32 cellular contexts compared by ENCODE assay signal in genomic region chr7:34734786-34735185, GRCh38.
DNase-seq lines count a peak whose midpoint lies in the region; ATAC-seq, FAIRE-seq and TF ChIP-seq lines count a peak whose summit lies in the region.
"Had no signal": no experiment of that assay in that cellular context is flagged by ENCODE, and none has a peak within 500 bp of the region (broad histone marks: within the 10 kb centered on the region; RNA-seq: fewer than 3 reads in every experiment).

No MANE protein-coding gene starts in this region.

- no peaks in the 10 kb centered on the region for H3K9me3 ChIP-seq in H1 (ENCODE audit: insufficient read depth in 2 of 2, low read depth in 1 of 2, low read length in 1 of 2)
- H3K9me3 ChIP-seq: heart right ventricle, sigmoid colon, thyroid gland had no signal

- H4K91ac ChIP-seq in H1 (replicated peaks; ENCODE audit: insufficient read length, low read length), result no peak overlapping the region

- no peak for TF ChIP-seq EP300 in H1 (IDR thresholded peaks at IDR 0.05; ENCODE audit: borderline replicate concordance in 1 of 2, low read depth in 2 of 2, low read length in 2 of 2)

- WGBS in H1 (ENCODE audit: extremely low coverage in 1 of 2, insufficient coverage in 1 of 2, insufficient read length in 1 of 2, insufficient replicate concordance in 2 of 2, low coverage in 1 of 2, low lambda C conversion rate in 2 of 2, missing lambda C conversion rate in 1 of 2), 2 experiments, result 86% methylated on average over 1 of the region's 1 CpG; no CpG with 5 or more reads in 1 of the 2 experiments

- no peaks in the 10 kb centered on the region for H3K79me2 ChIP-seq in H1 (ENCODE audit: control insufficient read depth in 1 of 2, insufficient read depth in 2 of 2, low read length in 2 of 2)

- H2AK5ac ChIP-seq in H1 (ENCODE audit: low read depth, low read length), result no peak overlapping the region

- CTCF ChIA-PET in H1 (lab: Charles Lee; ENCODE audit: partially characterized antibody), result interaction anchor here (0.9 kb wide), 1 partner anchor 13 kb away, joined by 5 read pairs; no protein-coding TSS in a partner anchor

- no peaks in the 10 kb centered on the region for H3K27me3 ChIP-seq in H1 (replicated peaks in 1 of 4; ENCODE audit: control insufficient read depth in 3 of 4, extremely low read depth in 1 of 4, insufficient read depth in 3 of 4, low read length in 3 of 4)
- H3K27me3 ChIP-seq: dorsolateral prefrontal cortex, heart right ventricle, sigmoid colon, thyroid gland had no signal

- no peaks in the 10 kb centered on the region for H3K36me3 ChIP-seq in H1 (ENCODE audit: control insufficient read depth in 2 of 4, insufficient read depth in 4 of 4, low read length in 3 of 4)
- H3K36me3 ChIP-seq: heart right ventricle, sigmoid colon, thyroid gland had no signal

- no peak overlapping the region for H3K4ac ChIP-seq in H1 (replicated peaks; ENCODE audit: insufficient read length, low read depth, low read length)

- DNase-seq in NAMALWA (ENCODE audit: low spot score), result peak; percentile 9
- DNase-seq in H1 (ENCODE audit: low read depth in 1 of 2, low spot score in 2 of 2), result no peak
- no peak for DNase-seq in AML-193 (lab: John Stamatoyannopoulos, UW)
- DNase-seq in activated gamma-delta T cell treated with Interleukin-2 at 50 U/mL for 16 hours, result no peak
- no peak for DNase-seq in putamen (ENCODE audit: low spot score)
- DNase-seq in DMS 273 treated with DMSO at 0.1 percent for 48 hours (lab: John Stamatoyannopoulos, UW), result no peak
- DNase-seq: activated CD4-positive, alpha-beta T cell treated with anti-CD3 and anti-CD28 coated beads for 36 hours; activated CD8-positive, alpha-beta memory T cell treated with anti-CD3 and anti-CD28 coated beads, Interleukin-2, amount 50 U/mL, for 48 hours; activated CD8-positive, alpha-beta T cell treated with anti-CD3 and anti-CD28 coated beads for 36 hours; activated naive CD4-positive, alpha-beta T cell treated with anti-CD3 and anti-CD28 coated beads, Interleukin-2, amount 50 U/mL, for 16 hours; CD4-positive, alpha-beta T cell; cerebellar nuclear complex; dorsolateral prefrontal cortex; heart right ventricle; IMR-90; kidney; left ventricle myocardium superior; mesendoderm; NCI-H1417; NCI-H2029 treated with DMSO at 0.1 percent for 48 hours; NCI-H526; SHP77 treated with DMSO at 0.1 percent for 48 hours; sigmoid colon; stimulated activated CD4-positive, alpha-beta T cell treated with anti-CD3 and anti-CD28 coated beads, Interleukin-12 subunit alpha, Interleukin-12 subunit beta, amount 100 ng/mL, for 4 hours; stimulated activated CD4-positive, alpha-beta T cell treated with anti-CD3 and anti-CD28 coated beads, Interleukin-2, amount 100 ng/mL, for 48 hours; thyroid gland had no signal

- no peak overlapping the region for H4K8ac ChIP-seq in H1 (ENCODE audit: extremely low read depth, insufficient read depth, low read length)

- no peak for FAIRE-seq in H1 (lab: Jason Lieb, UNC)
- FAIRE-seq: D721Med, frontal cortex, H54, kidney had no signal

- H3K23ac ChIP-seq in H1 (ENCODE audit: insufficient read length), result no peak overlapping the region

- peak; percentile 35 for ATAC-seq in GM18508 (IDR thresholded peaks at IDR 0.05; ENCODE audit: insufficient read depth, unreplicated experiment)
- peak; percentile 50 for ATAC-seq in GM21786 (IDR thresholded peaks at IDR 0.05; ENCODE audit: unreplicated experiment)
- ATAC-seq: activated CD4-positive, alpha-beta T cell treated with anti-CD3 and anti-CD28 coated beads for 36 hours; activated CD8-positive, alpha-beta T cell treated with anti-CD3 and anti-CD28 coated beads for 36 hours; left ventricle myocardium superior; Panc1 had no signal

- peaks cover 0 to 1% of the 10 kb centered on the region in 2 experiments for H4K20me1 ChIP-seq in H1 (replicated peaks in 1 of 2; ENCODE audit: control insufficient read depth in 1 of 2, insufficient read depth in 2 of 2, low read length in 2 of 2)

- H3K56ac ChIP-seq in H1 (replicated peaks; ENCODE audit: insufficient read length, low read depth, low read length), result no peak overlapping the region

- TF ChIP-seq POLR2A in H1 (IDR thresholded peaks at IDR 0.05; ENCODE audit: control extremely low read depth in 1 of 2, low read depth in 2 of 2, low read length in 2 of 2), result no peak

- no peak overlapping the region for H3K14ac ChIP-seq in H1 (ENCODE audit: insufficient read length)

- POLR2A ChIA-PET in H1 (lab: Charles Lee; ENCODE audit: partially characterized antibody), result no interaction called here

- peak in 1 of 2 experiments; percentile 8; a peak in 2 of 4 replicates for TF ChIP-seq RAD21 in H1 (IDR thresholded peaks at IDR 0.05 in 1 of 2, conservative IDR thresholded peaks at IDR 0.05 in 1 of 2; ENCODE audit: low read depth in 2 of 2, low read length in 2 of 2)

- no peak overlapping the region for H3K18ac ChIP-seq in H1 (ENCODE audit: extremely low read depth, low read length)

- no peak overlapping the region for H3K4me2 ChIP-seq in H1 (ENCODE audit: insufficient read depth in 1 of 2, low read depth in 2 of 2, low read length in 2 of 2)

- no peak overlapping the region for H2BK120ac ChIP-seq in H1 (replicated peaks; ENCODE audit: low read depth, low read length)

- no peak overlapping the region for H3K27ac ChIP-seq in H1 (ENCODE audit: low read depth, low read length)
- H3K27ac ChIP-seq: dorsolateral prefrontal cortex, heart right ventricle, sigmoid colon, thyroid gland had no signal

- peak in 1 of 3 experiments; percentile 7; a peak in 1 of 4 replicates for TF ChIP-seq CTCF in H1 (IDR thresholded peaks at IDR 0.05; ENCODE audit: control extremely low read depth in 1 of 3, insufficient read depth in 1 of 3, low read depth in 1 of 3, low read length in 3 of 3)

- no peak overlapping the region for H2BK20ac ChIP-seq in H1 (ENCODE audit: low read length)

- H4K5ac ChIP-seq in H1 (ENCODE audit: insufficient read length, low read depth, low read length), result no peak overlapping the region

- H2BK15ac ChIP-seq in H1 (ENCODE audit: low read length), result no peak overlapping the region

- H2AFZ ChIP-seq in H1 (ENCODE audit: low read length), result no peak overlapping the region

- no peaks in the 10 kb centered on the region for H3K79me1 ChIP-seq in H1 (ENCODE audit: low read depth, low read length)

- H3K4me3 ChIP-seq in H1 (ENCODE audit: extremely low read depth in 1 of 4, insufficient read depth in 2 of 4, low read depth in 3 of 4, low read length in 4 of 4), result no peak overlapping the region
- H3K4me3 ChIP-seq: dorsolateral prefrontal cortex, heart right ventricle, sigmoid colon, thyroid gland had no signal

- no peaks in the 10 kb centered on the region for H3K23me2 ChIP-seq in H1 (ENCODE audit: low read depth, low read length)

- H2BK5ac ChIP-seq in H1 (ENCODE audit: low read depth, low read length), result no peak overlapping the region

- no peak overlapping the region for H2BK12ac ChIP-seq in H1 (ENCODE audit: low read depth, low read length)

- H3K4me1 ChIP-seq in H1 (replicated peaks in 1 of 4; ENCODE audit: control insufficient read depth in 3 of 4, insufficient read depth in 4 of 4, low read length in 3 of 4), result no peaks in the 10 kb centered on the region
- H3K4me1 ChIP-seq: heart right ventricle, sigmoid colon, thyroid gland had no signal

- H3K9ac ChIP-seq in H1 (replicated peaks in 1 of 4; ENCODE audit: extremely low read depth in 1 of 4, low read depth in 3 of 4, low read length in 3 of 4), result no peak overlapping the region

TF ChIP-seq in H1, 55 proteins besides CTCF, POLR2A, EP300 and RAD21:
- TF ChIP-seq GABPA (IDR thresholded peaks at IDR 0.05; ENCODE audit: borderline replicate concordance, insufficient read depth, low read length), result no peak
- no peak for TF ChIP-seq BRCA1 (IDR thresholded peaks at IDR 0.05; ENCODE audit: low read depth, low read length)
- TF ChIP-seq EZH2 (IDR thresholded peaks at IDR 0.05; ENCODE audit: low read depth, low read length, severe bottlenecking), result no peak
- TF ChIP-seq, protein P1, sequence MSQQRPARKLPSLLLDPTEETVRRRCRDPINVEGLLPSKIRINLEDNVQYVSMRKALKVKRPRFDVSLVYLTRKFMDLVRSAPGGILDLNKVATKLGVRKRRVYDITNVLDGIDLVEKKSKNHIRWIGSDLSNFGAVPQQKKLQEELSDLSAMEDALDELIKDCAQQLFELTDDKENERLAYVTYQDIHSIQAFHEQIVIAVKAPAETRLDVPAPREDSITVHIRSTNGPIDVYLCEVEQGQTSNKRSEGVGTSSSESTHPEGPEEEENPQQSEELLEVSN (IDR thresholded peaks at IDR 0.05), result no peak
- TF ChIP-seq USF2 (IDR thresholded peaks at IDR 0.05; ENCODE audit: low read length), result no peak
- no peak for TF ChIP-seq PHF8 (conservative IDR thresholded peaks at IDR 0.05; ENCODE audit: low read depth, low read length)
- TF ChIP-seq CEBPB (IDR thresholded peaks at IDR 0.05; ENCODE audit: low read depth, low read length), result peak; percentile 50; the same call in 1 of the 2 replicates
- no peak for TF ChIP-seq SP1 (IDR thresholded peaks at IDR 0.05; ENCODE audit: low read depth, low read length)
